8 cellular contexts compared by ENCODE assay signal in the genomic region with DNA sequence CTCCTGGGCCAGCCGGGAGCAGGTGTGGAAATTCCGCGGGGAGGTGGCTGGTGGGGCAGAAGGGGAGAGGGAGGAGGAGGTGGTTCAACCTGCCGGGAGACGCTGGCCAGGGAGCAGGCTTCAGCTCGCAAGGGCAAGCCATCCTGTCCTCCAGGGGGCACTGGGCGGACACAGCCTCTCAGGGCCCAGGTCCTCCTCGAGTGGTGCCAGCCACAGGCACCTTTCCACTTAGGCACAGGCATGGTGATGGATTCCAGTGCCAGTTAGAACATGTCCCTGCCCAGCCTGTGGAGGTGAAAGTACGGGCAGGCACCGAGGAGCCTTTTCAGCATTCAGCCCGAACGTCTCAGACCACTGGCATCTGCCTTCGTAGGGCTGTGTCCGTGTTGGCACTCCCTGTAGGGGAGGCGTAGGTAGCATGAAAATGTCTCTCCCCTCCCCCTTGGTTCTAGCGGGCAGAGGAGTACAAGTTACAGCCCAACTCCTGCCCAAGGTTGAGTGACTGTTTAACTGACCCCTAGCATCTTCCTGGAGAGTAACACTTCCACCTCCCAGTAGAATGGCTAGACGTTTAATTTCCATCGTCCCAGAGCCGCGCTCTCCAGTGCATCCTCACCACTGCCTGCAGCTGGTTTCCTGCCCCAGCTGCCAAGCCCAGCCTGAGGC. TPM values are rescaled to one million over a fixed set of nuclear protein-coding genes. Genes with fewer than 3 reads are reported as not detected.
DNase-seq lines count a peak whose midpoint lies in the region; ATAC-seq, FAIRE-seq and TF ChIP-seq lines count a peak whose summit lies in the region.

No MANE protein-coding gene starts in this region.

- H3K4me1 ChIP-seq in BE2C: peaks cover 8% of the 10 kb centered on the region
- peaks cover 15% of the 10 kb centered on the region for H3K4me1 ChIP-seq in mesodermal cell (ENCODE audit: control insufficient read depth, insufficient read depth, low read length, poor library complexity, severe bottlenecking)
- peaks cover 9 to 33% (median 20%) of the 10 kb centered on the region in 4 donors for H3K4me1 ChIP-seq in transverse colon
- no peaks in the 10 kb centered on the region for H3K4me1 ChIP-seq in SJCRH30

- ATAC-seq in effector memory CD8-positive, alpha-beta T cell (replicated peaks): peak; percentile 20

- TF ChIP-seq POLR2A in transverse colon (IDR thresholded peaks at IDR 0.05): no peak

- TF ChIP-seq CTCF in BE2C (IDR thresholded peaks at IDR 0.05; ENCODE audit: low read depth, low read length): peak; percentile 61
- peak; percentile 22 for TF ChIP-seq CTCF in GM20000 (IDR thresholded peaks at IDR 0.05; ENCODE audit: extremely low read depth, missing control alignments)
- TF ChIP-seq CTCF in transverse colon (IDR thresholded peaks at IDR 0.05): peak; percentile 40 to 53 (median 47)

- DNase-seq in BE2C: peak; percentile 76
- peak; percentile 47 for DNase-seq in GM20000 (ENCODE audit: low spot score)
- DNase-seq in RCC 7860 (ENCODE audit: low spot score): peak; percentile 18
- peak; percentile 12 to 25 (median 13) for DNase-seq in effector memory CD8-positive, alpha-beta T cell
- DNase-seq in transverse colon: peak; percentile 75
- no peak for DNase-seq in Kasumi-1 (lab: John Stamatoyannopoulos, UW)
- no peak for DNase-seq in SJCRH30

- peaks cover 21 to 24% of the 10 kb centered on the region in 2 donors for H3K4me1 Mint-ChIP-seq in effector memory CD8-positive, alpha-beta T cell (ENCODE audit: low read depth in 2 of 2)

- H3K4me3 Mint-ChIP-seq in effector memory CD8-positive, alpha-beta T cell: peak overlapping the region; percentile 59 to 65

- H3K36me3 Mint-ChIP-seq in effector memory CD8-positive, alpha-beta T cell (ENCODE audit: insufficient read depth): peaks cover 14% of the 10 kb centered on the region

- WGBS in mesodermal cell (ENCODE audit: insufficient coverage in 2 of 2), 2 experiments: 75 to 78% methylated on average over 17 to 20 of the region's 20 CpGs
- WGBS in transverse colon (ENCODE audit: low coverage in 1 of 2), 2 donors: 29% methylated on average over 20 of the region's 20 CpGs; no CpG with 5 or more reads in 1 of the 2 donors

- H3K4me3 ChIP-seq in BE2C (ENCODE audit: low read depth, low read length) (peak overlapping the region; percentile 66), mesodermal cell (ENCODE audit: extremely low read depth, insufficient read depth, low read length, poor library complexity, severe bottlenecking) (peak overlapping the region; percentile 39), transverse colon (peak overlapping the region; percentile 21 to 56 (median 50)), SJCRH30 (no peak overlapping the region)

- intact Hi-C loops in transverse colon (cut with DNase I; ENCODE audit: low total_unique reads): no loop called here

- peaks cover 11 to 17% of the 10 kb centered on the region in 2 donors for H3K27me3 Mint-ChIP-seq in effector memory CD8-positive, alpha-beta T cell

- in situ Hi-C loops in transverse colon (cut with MboI; ENCODE audit: low pct_ligation_motif_present in 1 of 4, low pct_unique_long_range_greater_than_20kb in 1 of 4, low sequenced_read_pairs in 3 of 4): no loop called here

- H3K27ac Mint-ChIP-seq in effector memory CD8-positive, alpha-beta T cell: peak overlapping the region in 1 of 2 donors; percentile 55

- H3K27ac ChIP-seq in mesodermal cell (ENCODE audit: low read depth, low read length, severe bottlenecking) (no peak overlapping the region), transverse colon (peak overlapping the region; percentile 56 to 66 (median 59)), SJCRH30 (no peak overlapping the region)

- no peaks in the 10 kb centered on the region for H3K9me3 Mint-ChIP-seq in effector memory CD8-positive, alpha-beta T cell

- TF ChIP-seq EP300 in transverse colon (IDR thresholded peaks at IDR 0.05; ENCODE audit: low read depth): no peak

- no peak for FAIRE-seq in RCC 7860 (lab: Jason Lieb, UNC)

- no peaks in the 10 kb centered on the region for H3K9me3 ChIP-seq in BE2C
- H3K9me3 ChIP-seq in mesodermal cell (ENCODE audit: control insufficient read depth, low read length): no peaks in the 10 kb centered on the region
- H3K9me3 ChIP-seq in transverse colon: no peaks in the 10 kb centered on the region
- no peaks in the 10 kb centered on the region for H3K9me3 ChIP-seq in SJCRH30 (replicated peaks)

- H3K27me3 ChIP-seq in BE2C (no peaks in the 10 kb centered on the region), transverse colon (peaks cover 10% of the 10 kb centered on the region), SJCRH30 (no peaks in the 10 kb centered on the region)

- H3K36me3 ChIP-seq in BE2C: no peaks in the 10 kb centered on the region
- peaks cover 44% of the 10 kb centered on the region for H3K36me3 ChIP-seq in mesodermal cell (ENCODE audit: control insufficient read depth, insufficient read depth, low read length)
- H3K36me3 ChIP-seq in transverse colon: no peaks in the 10 kb centered on the region
- no peaks in the 10 kb centered on the region for H3K36me3 ChIP-seq in SJCRH30

RNA-seq across cellular contexts. Expression of a gene that starts 48.9 kb away (rescaled TPM):
- polyA plus RNA-seq in BE2C (2012; ENCODE audit: insufficient read depth, insufficient read length, low read depth): 65.5 TPM
- 49.6 TPM for polyA plus RNA-seq in mesodermal cell (2013, experiment 1 of 2)
- 34.2 TPM for polyA plus RNA-seq in mesodermal cell (2013, experiment 2 of 2)
- total RNA-seq in transverse colon: 100 to 1,000 TPM in 1 of 4 donors, 10 to 100 TPM in 3; 84.2 to 159 (median 90.7) TPM
- 18.2 and 18.7 TPM in 2 replicates for total RNA-seq in SJCRH30 (2014; rRNA removed; shearing (Covaris generic))

Comparison
In these comparisons a context has a peak if more than half of its experiments do, and no peak if none do; other contexts are left out.
1. DNase-seq: peak in BE2C (single experiment), GM20000 (single experiment), RCC 7860 (single experiment), effector memory CD8-positive, alpha-beta T cell (3 of 3) and transverse colon (single experiment); none in Kasumi-1 (0 of 2) and SJCRH30 (0 of 2).
2. H3K27ac ChIP-seq: peak in transverse colon (4 of 4); none in mesodermal cell (single experiment) and SJCRH30 (single experiment).
3. Peak in every context shown above with its lines, with median percentiles within 50 percentile points of each other: CTCF ChIP-seq.